8 cellular contexts compared by ENCODE assay signal in genomic region chr19:48992571-48993174, GRCh38. TPM values are rescaled to one million over a fixed set of nuclear protein-coding genes. Genes with fewer than 3 reads are reported as not detected.
DNase-seq lines count a peak whose midpoint lies in the region; ATAC-seq and TF ChIP-seq lines count a peak whose summit lies in the region.

No MANE protein-coding gene starts in this region.

- peak overlapping the region; percentile 59 to 89 (median 84) for H3K4me3 ChIP-seq in Peyer's patch
- H3K4me3 ChIP-seq in endodermal cell (ENCODE audit: low read length), result peak overlapping the region; percentile 100

- H3K27me3 Mint-ChIP-seq in endodermal cell (ENCODE audit: insufficient read depth), result no peaks in the 10 kb centered on the region
- no peaks in the 10 kb centered on the region for H3K27me3 Mint-ChIP-seq in natural killer cell (ENCODE audit: low read depth in 2 of 2)

- H3K27ac ChIP-seq in Peyer's patch (peak overlapping the region; percentile 86 to 95 (median 92)), endodermal cell (ENCODE audit: low read depth, low read length) (peak overlapping the region; percentile 34)

- H3K9me3 Mint-ChIP-seq in endodermal cell, result no peaks in the 10 kb centered on the region
- H3K9me3 Mint-ChIP-seq in natural killer cell, result no peaks in the 10 kb centered on the region

- no peak for TF ChIP-seq CTCF in Peyer's patch (IDR thresholded peaks at IDR 0.05)
- TF ChIP-seq CTCF in endodermal cell (conservative IDR thresholded peaks at IDR 0.05), result no peak
- no peak for TF ChIP-seq CTCF in natural killer cell (IDR thresholded peaks at IDR 0.05)

- H3K36me3 ChIP-seq in Peyer's patch, result peaks cover 0 to 16% (median 0%) of the 10 kb centered on the region in 3 donors
- H3K36me3 ChIP-seq in endodermal cell (ENCODE audit: control insufficient read depth, insufficient read depth, low read length), result peaks cover 9% of the 10 kb centered on the region

- intact Hi-C loops in natural killer cell (cut with micrococcal nuclease), result loop anchor here (10.0 kb wide), 2 partner anchors 152 to 358 kb away; partner anchors contain the start of gene DBP

- H3K4me1 Mint-ChIP-seq in endodermal cell (peaks cover 23% of the 10 kb centered on the region), natural killer cell (peaks cover 28 to 52% of the 10 kb centered on the region in 2 donors)

- no peaks in the 10 kb centered on the region for H3K27me3 ChIP-seq in Peyer's patch
- H3K27me3 ChIP-seq in endodermal cell (ENCODE audit: control insufficient read depth, insufficient read depth, low read length, poor library complexity, severe bottlenecking), result no peaks in the 10 kb centered on the region

- no peak for TF ChIP-seq POLR2A in Peyer's patch (IDR thresholded peaks at IDR 0.05)

- H3K4me3 Mint-ChIP-seq in endodermal cell (peak overlapping the region; percentile 97), natural killer cell (peak overlapping the region; percentile 97)

- H3K27ac Mint-ChIP-seq in endodermal cell (peak overlapping the region; percentile 96), natural killer cell (peak overlapping the region; percentile 94 to 97)

- H3K9me3 ChIP-seq in Peyer's patch, result no peaks in the 10 kb centered on the region
- no peaks in the 10 kb centered on the region for H3K9me3 ChIP-seq in endodermal cell (ENCODE audit: control insufficient read depth, low read length)

- peak; percentile 23 for DNase-seq in stimulated activated CD4-positive, alpha-beta T cell treated with anti-CD3 and anti-CD28 coated beads, Interleukin-4, amount 100 ng/mL, for 24 hours
- no peak for DNase-seq in stimulated activated CD4-positive, alpha-beta T cell treated with anti-CD3 and anti-CD28 coated beads, Interleukin-2, amount 100 ng/mL, for 48 hours
- DNase-seq in Peyer's patch, result peak in 2 of 3 donors; percentile 29 to 53
- DNase-seq in endodermal cell, result no peak
- no peak for DNase-seq in natural killer cell
- DNase-seq in mesenteric fat pad (ENCODE audit: low spot score), result no peak
- DNase-seq in A172 (ENCODE audit: low spot score), result no peak

- H3K9ac ChIP-seq in endodermal cell (ENCODE audit: extremely low read depth, low read length, poor library complexity, severe bottlenecking), result peak overlapping the region; percentile 83

- H3K4me1 ChIP-seq in Peyer's patch, result peaks cover 5 to 31% (median 13%) of the 10 kb centered on the region in 4 donors
- peaks cover 4% of the 10 kb centered on the region for H3K4me1 ChIP-seq in endodermal cell (ENCODE audit: control insufficient read depth, insufficient read depth, low read length)

- WGBS in endodermal cell (ENCODE audit: insufficient coverage in 1 of 2, insufficient read length in 1 of 2), 2 experiments, result 0 to 1% methylated on average over 7 to 20 of the region's 20 CpGs

- ATAC-seq in natural killer cell (no peak), GM19351 (IDR thresholded peaks at IDR 0.05; ENCODE audit: unreplicated experiment) (no peak)

- H3K36me3 Mint-ChIP-seq in endodermal cell (ENCODE audit: low read depth) (peaks cover 29% of the 10 kb centered on the region), natural killer cell (no peaks in the 10 kb centered on the region)

RNA-seq across cellular contexts. Expression of gene GYS1, which starts 0.4 kb away (rescaled TPM):
- total RNA-seq in Peyer's patch (10 to 100 TPM; 24.8 to 61.8 (median 44.0) TPM), endodermal cell (10 to 100 TPM; 63.5 to 69.1 TPM), natural killer cell (10 to 100 TPM; 31.6 to 34.5 (median 34.4) TPM), mesenteric fat pad (82.0 TPM)
- polyA plus RNA-seq in endodermal cell (2013, experiment 1 of 2), result 34.7 TPM
- polyA plus RNA-seq in endodermal cell (2013, experiment 2 of 2), result 34.4 TPM
- total RNA-seq in A172 (2014; rRNA removed; shearing (Covaris generic)), result 14.1 and 18.2 TPM in 2 replicates

RNA-seq across cellular contexts. Expression of gene RUVBL2, which starts 1.0 kb away (rescaled TPM):
- total RNA-seq in Peyer's patch (100 to 1,000 TPM in 1 of 4 donors, 10 to 100 TPM in 3; 34.2 to 111 (median 42.8) TPM), endodermal cell (100 to 1,000 TPM; 101 to 112 TPM), natural killer cell (10 to 100 TPM; 23.6 to 28.3 (median 26.5) TPM), mesenteric fat pad (40.0 TPM)
- 71.4 TPM for polyA plus RNA-seq in endodermal cell (2013, experiment 1 of 2)
- 65.0 TPM for polyA plus RNA-seq in endodermal cell (2013, experiment 2 of 2)
- 121 and 149 TPM in 2 replicates for total RNA-seq in A172 (2014; rRNA removed; shearing (Covaris generic))

RNA-seq across cellular contexts. Expression of gene LHB, which starts 24.2 kb away (rescaled TPM):
- total RNA-seq in Peyer's patch (10 to 100 TPM in 1 of 4 donors, not detected in 3; 15.8 TPM), endodermal cell (under 1 TPM in 1 of 2 donors, not detected in 1; 0.59 TPM), natural killer cell (1 to 10 TPM in 1 of 3 donors, not detected in 2; 1.4 TPM), mesenteric fat pad (not detected)
- polyA plus RNA-seq in endodermal cell (2013, experiment 1 of 2), result not detected
- polyA plus RNA-seq in endodermal cell (2013, experiment 2 of 2), result not detected
- not detected in 2 replicates for total RNA-seq in A172 (2014; rRNA removed; shearing (Covaris generic))

RNA-seq across cellular contexts. Expression of gene FTL, which starts 27.6 kb away (rescaled TPM):
- total RNA-seq in Peyer's patch (1,000 to 10,000 TPM; 5,249 to 9,852 (median 6,180) TPM), endodermal cell (1,000 to 10,000 TPM; 1,784 to 3,181 TPM), natural killer cell (1,000 to 10,000 TPM in 2 of 3 donors, 100 to 1,000 TPM in 1; 554 to 1,168 (median 1,024) TPM), mesenteric fat pad (9,334 TPM)
- 1,418 TPM for polyA plus RNA-seq in endodermal cell (2013, experiment 1 of 2)
- polyA plus RNA-seq in endodermal cell (2013, experiment 2 of 2), result 1,365 TPM
- 1,818 and 2,662 TPM in 2 replicates for total RNA-seq in A172 (2014; rRNA removed; shearing (Covaris generic))

RNA-seq across cellular contexts. Expression of gene CGB3, which starts 31.5 kb away (rescaled TPM):
- total RNA-seq in Peyer's patch (not detected), endodermal cell (not detected), natural killer cell (not detected), mesenteric fat pad (not detected)
- polyA plus RNA-seq in endodermal cell (2013, experiment 1 of 2), result not detected
- polyA plus RNA-seq in endodermal cell (2013, experiment 2 of 2), result not detected
- 2.6 TPM in 1 of 2 replicates, not detected in the other for total RNA-seq in A172 (2014; rRNA removed; shearing (Covaris generic))

Comparison
In these comparisons a context has a peak if more than half of its experiments do, and no peak if none do; other contexts are left out.
1. DNase-seq: peak in stimulated activated CD4-positive, alpha-beta T cell treated with anti-CD3 and anti-CD28 coated beads, Interleukin-4, amount 100 ng/mL, for 24 hours (single experiment) and Peyer's patch (2 of 3); none in stimulated activated CD4-positive, alpha-beta T cell treated with anti-CD3 and anti-CD28 coated beads, Interleukin-2, amount 100 ng/mL, for 48 hours (0 of 2), endodermal cell (single experiment), natural killer cell (single experiment), mesenteric fat pad (single experiment) and A172 (single experiment).